Comparison of ENCODE assay signal across 22 cellular contexts in genomic region chr18:29664278-29665021, GRCh38.
DNase-seq lines count a peak whose midpoint lies in the region; ATAC-seq, FAIRE-seq and TF ChIP-seq lines count a peak whose summit lies in the region.
"Had no signal": no experiment of that assay in that cellular context is flagged by ENCODE, and none has a peak within 500 bp of the region (broad histone marks: within the 10 kb centered on the region; RNA-seq: fewer than 3 reads in every experiment).

No MANE protein-coding gene starts in this region.

- H3K79me2 ChIP-seq in keratinocyte (ENCODE audit: control insufficient read depth, insufficient read depth, low read length) = no peaks in the 10 kb centered on the region

- BruUV-seq in IMR-90 (replicated peaks; lab: Mats Ljungman, UMichigan) = no TSS peak

- in situ Hi-C loops in IMR-90 (cut with MboI; ENCODE audit: low sequenced_read_pairs) = no loop called here

- dilution Hi-C loops in IMR-90 (cut with HindIII; ENCODE audit: low sequenced_read_pairs, unreplicated experiment) = no loop called here
- dilution Hi-C loops in keratinocyte (cut with MboI; ENCODE audit: extremely low pct_ligation_motif_present, low sequenced_read_pairs) = no loop called here

- H2AK9ac ChIP-seq in IMR-90 (replicated peaks; ENCODE audit: low read depth, low read length, poor library complexity) = no peak overlapping the region

- no peaks in the 10 kb centered on the region for H3K9me1 ChIP-seq in IMR-90 (ENCODE audit: insufficient read depth, low read length)
- H3K9me1 ChIP-seq in keratinocyte (ENCODE audit: control insufficient read depth, extremely low read depth, insufficient read depth, low read length) = no peaks in the 10 kb centered on the region

- TF ChIP-seq RAD21 in IMR-90 (IDR thresholded peaks at IDR 0.05; ENCODE audit: low read length) = no peak

- no peak overlapping the region for H3K14ac ChIP-seq in IMR-90 (replicated peaks; ENCODE audit: low read depth, low read length)

- CTCF ChIA-PET in IMR-90 (lab: Yijun Ruan, JAX) = no interaction called here

- no peaks in the 10 kb centered on the region for H4K20me1 ChIP-seq in IMR-90 (ENCODE audit: insufficient read depth, low read length)
- no peaks in the 10 kb centered on the region for H4K20me1 ChIP-seq in keratinocyte (ENCODE audit: control insufficient read depth, extremely low read depth, insufficient read depth, low read length)

- no peak overlapping the region for H3K9ac ChIP-seq in IMR-90 (ENCODE audit: low read depth, low read length)
- no peak overlapping the region for H3K9ac ChIP-seq in keratinocyte (ENCODE audit: control insufficient read depth, extremely low read depth, insufficient read depth, low read length)

- no peak overlapping the region for H3K27ac ChIP-seq in IMR-90 (ENCODE audit: insufficient read depth, low read length)
- no peak overlapping the region for H3K27ac ChIP-seq in keratinocyte (ENCODE audit: control insufficient read depth, insufficient read depth, low read length)

- H3K23ac ChIP-seq in IMR-90 (ENCODE audit: low read depth, low read length) = no peak overlapping the region

- no peak overlapping the region for H4K5ac ChIP-seq in IMR-90 (ENCODE audit: low read depth, low read length)

- no peak overlapping the region for H2AK5ac ChIP-seq in IMR-90 (ENCODE audit: low read depth, low read length)

- DNase-seq in ELR (ENCODE audit: low read depth) (peak; percentile 3), IMR-90 (no peak), bronchial epithelial cell (ENCODE audit: low read depth) (peak; percentile 84), keratinocyte (ENCODE audit: low read depth, low spot score) (no peak), EL (no peak), COLO668 (lab: John Stamatoyannopoulos, UW; ENCODE audit: unreplicated experiment) (no peak), DMS53 treated with DMSO at 0.1 percent for 48 hours (lab: John Stamatoyannopoulos, UW; ENCODE audit: unreplicated experiment) (no peak)
- DNase-seq: ACHN; BE2C; C1 segment of cervical spinal cord; Caco-2; CD4-positive, CD25-positive, alpha-beta regulatory T cell; CD8-positive, alpha-beta memory T cell; DMS153; DMS79 treated with DMSO at 0.1 percent for 48 hours; HCEC 1CT; Karpas-422; KBM-7 had no signal

- H3K27me3 ChIP-seq in IMR-90 (ENCODE audit: control insufficient read depth, insufficient read depth, low read length) (no peaks in the 10 kb centered on the region), bronchial epithelial cell (ENCODE audit: control insufficient read depth, insufficient read depth, low read length) (no peaks in the 10 kb centered on the region), keratinocyte (ENCODE audit: control insufficient read depth, extremely low read depth, insufficient read depth, low read length) (no peaks in the 10 kb centered on the region)
- H3K27me3 ChIP-seq: BE2C had no signal

- H3K36me3 ChIP-seq in IMR-90 (ENCODE audit: control insufficient read depth, insufficient read depth, low read length) (no peaks in the 10 kb centered on the region), bronchial epithelial cell (ENCODE audit: control insufficient read depth, insufficient read depth, low read length) (no peaks in the 10 kb centered on the region), keratinocyte (ENCODE audit: control insufficient read depth in 2 of 2, extremely low read depth in 1 of 2, insufficient read depth in 2 of 2, low read length in 2 of 2) (no peaks in the 10 kb centered on the region)
- H3K36me3 ChIP-seq: BE2C had no signal

- FAIRE-seq in bronchial epithelial cell (lab: Jason Lieb, UNC) = no peak
- no peak for FAIRE-seq in keratinocyte (lab: Jason Lieb, UNC)
- FAIRE-seq: A204.1, GM12891, H54, HTR-8/SVneo had no signal

- H3K4me2 ChIP-seq in IMR-90 (ENCODE audit: low read depth, low read length) = no peak overlapping the region
- H3K4me2 ChIP-seq in keratinocyte (ENCODE audit: control insufficient read depth, extremely low read depth, insufficient read depth, low read depth, low read length) = peak overlapping the region; percentile 13

- no peak overlapping the region for H3K18ac ChIP-seq in IMR-90 (ENCODE audit: low read depth, low read length)

- no peak overlapping the region for H2BK5ac ChIP-seq in IMR-90 (ENCODE audit: low read depth, low read length, poor library complexity, severe bottlenecking)

- no peak for TF ChIP-seq CTCF in IMR-90 (conservative IDR thresholded peaks at IDR 0.05; ENCODE audit: low read depth, low read length)
- no peak for TF ChIP-seq CTCF in bronchial epithelial cell (IDR thresholded peaks at IDR 0.05; ENCODE audit: insufficient read depth, low read length, severe bottlenecking)
- no peak for TF ChIP-seq CTCF in keratinocyte (optimal IDR thresholded peaks at IDR 0.05 in 1 of 3, IDR thresholded peaks at IDR 0.05 in 1 of 3, conservative IDR thresholded peaks at IDR 0.05 in 1 of 3; ENCODE audit: extremely low read depth in 1 of 3, insufficient read depth in 2 of 3, low read length in 3 of 3)

- no peak overlapping the region for H2BK120ac ChIP-seq in IMR-90 (ENCODE audit: low read depth, low read length)

- H3K4me1 ChIP-seq in IMR-90 (ENCODE audit: control insufficient read depth, insufficient read depth, low read length) (no peaks in the 10 kb centered on the region), keratinocyte (ENCODE audit: control insufficient read depth, extremely low read depth, insufficient read depth, low read length) (no peaks in the 10 kb centered on the region)
- H3K4me1 ChIP-seq: BE2C, Caco-2 had no signal

- no peak overlapping the region for H3K4ac ChIP-seq in IMR-90 (ENCODE audit: low read depth, low read length)

- H3K56ac ChIP-seq in IMR-90 (ENCODE audit: extremely low read depth, insufficient read depth, low read length) = no peak overlapping the region

- POLR2A ChIA-PET in IMR-90 (lab: Charles Lee; ENCODE audit: unreplicated experiment) = no interaction called here

- no peak overlapping the region for H4K91ac ChIP-seq in IMR-90 (ENCODE audit: insufficient read depth, low read depth, low read length)

- no peak overlapping the region for H4K8ac ChIP-seq in IMR-90 (ENCODE audit: low read depth in 2 of 2, low read length in 2 of 2)

- H2AFZ ChIP-seq in IMR-90 (replicated peaks; ENCODE audit: low read length, poor library complexity) (no peak overlapping the region), keratinocyte (ENCODE audit: control insufficient read depth, low read length) (no peak overlapping the region)

- H2BK20ac ChIP-seq in IMR-90 (ENCODE audit: low read depth, low read length) = no peak overlapping the region

- no peaks in the 10 kb centered on the region for H3K9me3 ChIP-seq in IMR-90 (ENCODE audit: control insufficient read depth, insufficient read depth, low read length)
- no peaks in the 10 kb centered on the region for H3K9me3 ChIP-seq in keratinocyte (ENCODE audit: control insufficient read depth, low read depth, low read length)
- H3K9me3 ChIP-seq: BE2C, Caco-2 had no signal

- intact Hi-C loops in IMR-90 (cut with micrococcal nuclease) = no loop called here

- no peak overlapping the region for H2BK15ac ChIP-seq in IMR-90 (ENCODE audit: low read depth, low read length)

- WGBS in IMR-90 (ENCODE audit: extremely low coverage in 2 of 2, insufficient read length in 1 of 2), 2 experiments = no CpG with 5 or more reads among the region's 4 CpGs

- no peak; the same call in 1 of the 2 replicates for ATAC-seq in IMR-90 (ENCODE audit: low read depth)

- H3K4me3 ChIP-seq in IMR-90 (ENCODE audit: insufficient read depth, low read depth, low read length) = no peak overlapping the region
- no peak overlapping the region for H3K4me3 ChIP-seq in bronchial epithelial cell (ENCODE audit: low read depth, low read length)
- H3K4me3 ChIP-seq in keratinocyte (ENCODE audit: control insufficient read depth in 2 of 3, extremely low read depth in 1 of 3, insufficient read depth in 2 of 3, low read depth in 1 of 3, low read length in 3 of 3) = no peak overlapping the region

- no peak for TF ChIP-seq POLR2A in IMR-90 (IDR thresholded peaks at IDR 0.05; ENCODE audit: low read depth, low read length)

- no peaks in the 10 kb centered on the region for H3K79me1 ChIP-seq in IMR-90 (ENCODE audit: low read depth in 1 of 2, low read length in 2 of 2)

TF ChIP-seq in IMR-90, 13 proteins besides CTCF, POLR2A, EP300 and RAD21:
- TF ChIP-seq RFX5 (IDR thresholded peaks at IDR 0.05; ENCODE audit: low read depth, low read length) (no peak), CEBPB (IDR thresholded peaks at IDR 0.05; ENCODE audit: low read depth, low read length) (0 out of 2 replicates have a peak, but pooled peaks have one; percentile 16), USF2 (IDR thresholded peaks at IDR 0.05; ENCODE audit: low read depth, low read length) (no peak)

Comparison
In these comparisons a context has a peak if more than half of its experiments do, and no peak if none do; other contexts are left out.
1. DNase-seq: peak in ELR (single experiment) and bronchial epithelial cell (single experiment); none in IMR-90 (single experiment), keratinocyte (single experiment), EL (single experiment), COLO668 (single experiment) and DMS53 treated with DMSO at 0.1 percent for 48 hours (single experiment).